In genomic region chr2:149307014-149307413, GRCh38 we compare ENCODE assay signal across 1 cellular context.
TF ChIP-seq lines count a peak whose summit lies in the region.

No MANE protein-coding gene starts in this region.

TF ChIP-seq in HCT116, 20 proteins besides CTCF, POLR2A, EP300 and RAD21 (continued from another document):
- TF ChIP-seq SP1 (IDR thresholded peaks at IDR 0.05; ENCODE audit: low read depth) (no peak), EZH2phosphoT487 (IDR thresholded peaks at IDR 0.05; ENCODE audit: borderline replicate concordance) (no peak), EGR1 (IDR thresholded peaks at IDR 0.05; ENCODE audit: low read depth) (no peak), ELF1 (IDR thresholded peaks at IDR 0.05; ENCODE audit: borderline replicate concordance, low read depth) (no peak)
